Comparison of ENCODE assay signal across 11 cellular contexts in the genomic region with DNA sequence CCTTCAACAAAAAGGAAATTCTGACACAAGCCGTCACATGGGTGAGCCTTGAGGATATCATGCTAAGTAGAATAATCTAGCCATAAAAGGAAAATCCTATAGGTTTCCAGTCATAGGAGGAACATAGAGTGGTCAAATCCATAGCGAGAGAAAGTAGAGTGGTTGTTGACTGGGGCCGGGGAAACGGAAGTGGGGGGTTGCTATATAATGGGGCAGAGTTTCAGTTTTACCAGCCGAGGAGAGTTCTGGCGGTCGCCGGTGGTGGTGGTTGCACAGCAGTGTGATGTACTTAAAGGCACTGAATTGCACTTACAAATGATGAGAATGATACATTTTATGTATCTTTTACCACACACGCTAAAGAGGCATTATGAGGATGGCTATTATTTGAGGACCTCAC. TPM values are rescaled to one million over a fixed set of nuclear protein-coding genes. Genes with fewer than 3 reads are reported as not detected.
A peak's percentile ranks its signal among the peaks of the same experiment; 100 is the strongest.
DNase-seq lines count a peak whose midpoint lies in the region; ATAC-seq and TF ChIP-seq lines count a peak whose summit lies in the region.
"Had no signal": no experiment of that assay in that cellular context is flagged by ENCODE, and none has a peak within 500 bp of the region (broad histone marks: within the 10 kb centered on the region; RNA-seq: fewer than 3 reads in every experiment).

No MANE protein-coding gene starts in this region.

- no peak for TF ChIP-seq CTCF in coronary artery (IDR thresholded peaks at IDR 0.05)

- H3K4me3 ChIP-seq in coronary artery (peak overlapping the region; percentile 49), SJCRH30 (no peak overlapping the region)

- H3K4me1 ChIP-seq in SJCRH30 = peaks cover under 1% of the 10 kb centered on the region; the same call in 1 of the 2 replicates

- H3K27ac Mint-ChIP-seq in activated CD4-positive, alpha-beta T cell treated with anti-CD3 and anti-CD28 coated beads, Interleukin-2, amount 10 ng/mL, durations not matched to agents 24 days and 14 days = no peak overlapping the region

- intact Hi-C loops in activated CD4-positive, alpha-beta T cell treated with anti-CD3 and anti-CD28 coated beads, Interleukin-2, amount 10 ng/mL, durations not matched to agents 24 days and 14 days (cut with micrococcal nuclease) = no loop called here

- peaks cover 5% of the 10 kb centered on the region; the same call in 1 of the 2 replicates for H3K27me3 ChIP-seq in SJCRH30

- H3K27ac ChIP-seq in coronary artery = no peak overlapping the region
- no peak overlapping the region for H3K27ac ChIP-seq in SJCRH30

- no peak overlapping the region for H3K4me3 Mint-ChIP-seq in activated CD4-positive, alpha-beta T cell treated with anti-CD3 and anti-CD28 coated beads, Interleukin-2, amount 10 ng/mL, durations not matched to agents 24 days and 14 days

- H3K9me3 ChIP-seq in SJCRH30 (replicated peaks) = no peaks in the 10 kb centered on the region

- DNase-seq in coronary artery (ENCODE audit: low spot score) (no peak), NCI-H1436 treated with DMSO at 0.1 percent for 48 hours (lab: John Stamatoyannopoulos, UW) (no peak), SJCRH30 (no peak), NCI-H2029 (lab: John Stamatoyannopoulos, UW) (no peak)
- DNase-seq in activated CD4-positive, alpha-beta T cell treated with anti-CD3 and anti-CD28 coated beads, Interleukin-2, amount 10 ng/mL, durations not matched to agents 24 days and 14 days = no peak

- peaks cover 4% of the 10 kb centered on the region for H3K27me3 Mint-ChIP-seq in activated CD4-positive, alpha-beta T cell treated with anti-CD3 and anti-CD28 coated beads, Interleukin-2, amount 10 ng/mL, durations not matched to agents 24 days and 14 days

- no peaks in the 10 kb centered on the region for H3K9me3 Mint-ChIP-seq in activated CD4-positive, alpha-beta T cell treated with anti-CD3 and anti-CD28 coated beads, Interleukin-2, amount 10 ng/mL, durations not matched to agents 24 days and 14 days

- no peaks in the 10 kb centered on the region for H3K36me3 ChIP-seq in SJCRH30

- TF ChIP-seq POLR2A in GM18505 (IDR thresholded peaks at IDR 0.05; ENCODE audit: borderline replicate concordance, extremely low read depth, insufficient read depth, insufficient read length) = peak; percentile 56

- H3K36me3 Mint-ChIP-seq in activated CD4-positive, alpha-beta T cell treated with anti-CD3 and anti-CD28 coated beads, Interleukin-2, amount 10 ng/mL, durations not matched to agents 24 days and 14 days (ENCODE audit: low read depth) = no peaks in the 10 kb centered on the region

- H3K4me1 Mint-ChIP-seq in activated CD4-positive, alpha-beta T cell treated with anti-CD3 and anti-CD28 coated beads, Interleukin-2, amount 10 ng/mL, durations not matched to agents 24 days and 14 days = peaks cover 11% of the 10 kb centered on the region

- peak; percentile 31 for ATAC-seq in GM18505 (IDR thresholded peaks at IDR 0.05; ENCODE audit: unreplicated experiment)
- ATAC-seq in GM19468 (IDR thresholded peaks at IDR 0.05; ENCODE audit: extremely low read depth, unreplicated experiment) = peak; percentile 19
- ATAC-seq in HG03378 (IDR thresholded peaks at IDR 0.05; ENCODE audit: unreplicated experiment) = peak; percentile 41
- ATAC-seq: Panc1 had no signal

RNA-seq across cellular contexts. Expression of a gene that starts 4.9 kb away (rescaled TPM):
- not detected in 2 replicates for total RNA-seq in SJCRH30 (2014; rRNA removed; shearing (Covaris generic))
- total RNA-seq in activated CD4-positive, alpha-beta T cell treated with anti-CD3 and anti-CD28 coated beads, Interleukin-2, amount 10 ng/mL, durations not matched to agents 24 days and 14 days = not detected in 2 replicates
- total RNA-seq: Daoy, HT-29 had no signal

RNA-seq across cellular contexts. Expression of a gene that starts 30.0 kb away (rescaled TPM):
- total RNA-seq in SJCRH30 (2014; rRNA removed; shearing (Covaris generic)) = not detected in 2 replicates
- total RNA-seq in activated CD4-positive, alpha-beta T cell treated with anti-CD3 and anti-CD28 coated beads, Interleukin-2, amount 10 ng/mL, durations not matched to agents 24 days and 14 days = not detected in 2 replicates
- total RNA-seq: Daoy had no signal
